ENCODE assay signal across 1 cellular context in the genomic region with DNA sequence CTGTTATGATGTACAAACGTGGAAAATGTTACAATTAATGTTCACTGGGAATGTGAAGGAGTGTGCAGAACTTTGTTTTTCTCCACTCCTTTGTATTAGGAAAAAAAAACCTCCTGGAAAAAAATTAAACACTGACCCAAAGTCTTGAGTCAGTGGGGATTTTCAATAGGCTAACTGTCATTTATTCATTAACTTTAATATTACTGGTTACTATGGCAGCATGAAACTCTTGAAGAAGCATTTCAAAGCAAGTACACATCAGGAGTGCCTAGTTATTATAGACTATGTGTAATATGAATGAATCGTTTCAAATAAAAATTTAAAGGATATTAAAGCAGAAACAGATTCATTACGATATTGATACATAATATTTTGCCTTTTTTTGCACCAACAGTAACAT.
TF ChIP-seq lines count a peak whose summit lies in the region.

No MANE protein-coding gene starts in this region.

TF ChIP-seq in GM12878, 131 proteins besides CTCF, POLR2A, EP300 and RAD21 (continued from another document):
- TF ChIP-seq SREBF2 (IDR thresholded peaks at IDR 0.05; ENCODE audit: low read length) (no peak), CREB1 (IDR thresholded peaks at IDR 0.05; ENCODE audit: low read depth) (no peak)
- TF ChIP-seq, protein P1, sequence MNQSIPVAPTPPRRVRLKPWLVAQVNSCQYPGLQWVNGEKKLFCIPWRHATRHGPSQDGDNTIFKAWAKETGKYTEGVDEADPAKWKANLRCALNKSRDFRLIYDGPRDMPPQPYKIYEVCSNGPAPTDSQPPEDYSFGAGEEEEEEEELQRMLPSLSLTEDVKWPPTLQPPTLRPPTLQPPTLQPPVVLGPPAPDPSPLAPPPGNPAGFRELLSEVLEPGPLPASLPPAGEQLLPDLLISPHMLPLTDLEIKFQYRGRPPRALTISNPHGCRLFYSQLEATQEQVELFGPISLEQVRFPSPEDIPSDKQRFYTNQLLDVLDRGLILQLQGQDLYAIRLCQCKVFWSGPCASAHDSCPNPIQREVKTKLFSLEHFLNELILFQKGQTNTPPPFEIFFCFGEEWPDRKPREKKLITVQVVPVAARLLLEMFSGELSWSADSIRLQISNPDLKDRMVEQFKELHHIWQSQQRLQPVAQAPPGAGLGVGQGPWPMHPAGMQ (IDR thresholded peaks at IDR 0.05; ENCODE audit: borderline replicate concordance) = no peak
